ENCODE assay signal across 1 cellular context in the genomic region with DNA sequence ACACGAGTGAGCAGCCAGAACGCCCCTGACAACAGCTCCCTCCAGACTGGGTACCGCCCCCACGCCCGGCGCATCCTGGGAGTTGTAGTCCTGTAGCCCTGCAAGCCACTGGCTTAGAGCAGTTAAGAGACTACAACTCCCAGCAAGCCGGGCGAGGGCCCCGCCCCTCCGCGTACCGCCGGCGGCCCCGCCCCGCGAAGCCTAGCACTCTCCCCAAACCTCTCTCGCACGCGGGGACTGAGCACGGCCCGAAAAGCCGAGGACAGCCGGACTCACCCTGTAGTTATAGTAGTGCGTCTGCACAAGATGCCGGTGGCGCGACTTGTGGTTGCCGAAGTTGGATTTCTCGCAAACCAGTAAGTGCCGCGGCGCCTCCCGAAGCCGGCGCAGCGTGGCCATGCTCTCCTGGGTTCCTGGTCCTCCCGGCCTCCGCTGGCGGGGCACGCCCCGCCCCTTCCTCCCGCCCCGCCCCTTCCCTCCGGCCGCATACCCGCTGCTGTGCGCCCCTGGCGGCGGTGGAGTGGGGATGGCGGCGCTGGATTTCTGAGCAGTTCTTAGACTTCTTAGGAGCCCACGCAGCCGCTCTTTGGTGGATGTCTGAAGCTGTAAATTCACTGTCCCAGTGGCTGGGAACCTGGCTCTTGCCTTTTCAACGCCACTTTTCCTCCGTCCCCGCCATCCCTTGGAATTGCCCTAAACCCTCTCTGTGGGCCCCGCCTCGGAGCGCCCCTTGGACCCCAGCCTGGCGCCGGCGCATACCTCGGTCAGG.
TF ChIP-seq lines count a peak whose summit lies in the region.

A gene with protein sequence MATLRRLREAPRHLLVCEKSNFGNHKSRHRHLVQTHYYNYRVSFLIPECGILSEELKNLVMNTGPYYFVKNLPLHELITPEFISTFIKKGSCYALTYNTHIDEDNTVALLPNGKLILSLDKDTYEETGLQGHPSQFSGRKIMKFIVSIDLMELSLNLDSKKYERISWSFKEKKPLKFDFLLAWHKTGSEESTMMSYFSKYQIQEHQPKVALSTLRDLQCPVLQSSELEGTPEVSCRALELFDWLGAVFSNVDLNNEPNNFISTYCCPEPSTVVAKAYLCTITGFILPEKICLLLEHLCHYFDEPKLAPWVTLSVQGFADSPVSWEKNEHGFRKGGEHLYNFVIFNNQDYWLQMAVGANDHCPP (minus strand): TSS at position 434 of the 769 bp plus-strand sequence. CDS start 35 bp downstream, at position 399.

TF ChIP-seq in GM12878, 131 proteins besides CTCF, POLR2A, EP300 and RAD21 (continued from another document and continues in another):
- TF ChIP-seq, protein P1, sequence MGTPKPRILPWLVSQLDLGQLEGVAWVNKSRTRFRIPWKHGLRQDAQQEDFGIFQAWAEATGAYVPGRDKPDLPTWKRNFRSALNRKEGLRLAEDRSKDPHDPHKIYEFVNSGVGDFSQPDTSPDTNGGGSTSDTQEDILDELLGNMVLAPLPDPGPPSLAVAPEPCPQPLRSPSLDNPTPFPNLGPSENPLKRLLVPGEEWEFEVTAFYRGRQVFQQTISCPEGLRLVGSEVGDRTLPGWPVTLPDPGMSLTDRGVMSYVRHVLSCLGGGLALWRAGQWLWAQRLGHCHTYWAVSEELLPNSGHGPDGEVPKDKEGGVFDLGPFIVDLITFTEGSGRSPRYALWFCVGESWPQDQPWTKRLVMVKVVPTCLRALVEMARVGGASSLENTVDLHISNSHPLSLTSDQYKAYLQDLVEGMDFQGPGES (IDR thresholded peaks at IDR 0.05): no peak
- no peak for TF ChIP-seq CBX3 (IDR thresholded peaks at IDR 0.05; ENCODE audit: borderline replicate concordance, low read depth)
- TF ChIP-seq HDGF (IDR thresholded peaks at IDR 0.05): no peak
- no peak; the same call in 1 of the 2 replicates for TF ChIP-seq EED (IDR thresholded peaks at IDR 0.05; ENCODE audit: low read depth)
- peak; percentile 61; the same call in 1 of the 2 replicates for TF ChIP-seq SMAD5 (IDR thresholded peaks at IDR 0.05; ENCODE audit: low read depth)
- no peak for TF ChIP-seq HDAC6 (IDR thresholded peaks at IDR 0.05; ENCODE audit: unreplicated experiment)
- no peak for TF ChIP-seq PAX5 (IDR thresholded peaks at IDR 0.05; ENCODE audit: borderline replicate concordance, low read depth, low read length)
- TF ChIP-seq MYC (IDR thresholded peaks at IDR 0.05; ENCODE audit: insufficient read depth, insufficient read length, insufficient replicate concordance, low read length, severe bottlenecking): peak; percentile 71
- TF ChIP-seq, protein P2, sequence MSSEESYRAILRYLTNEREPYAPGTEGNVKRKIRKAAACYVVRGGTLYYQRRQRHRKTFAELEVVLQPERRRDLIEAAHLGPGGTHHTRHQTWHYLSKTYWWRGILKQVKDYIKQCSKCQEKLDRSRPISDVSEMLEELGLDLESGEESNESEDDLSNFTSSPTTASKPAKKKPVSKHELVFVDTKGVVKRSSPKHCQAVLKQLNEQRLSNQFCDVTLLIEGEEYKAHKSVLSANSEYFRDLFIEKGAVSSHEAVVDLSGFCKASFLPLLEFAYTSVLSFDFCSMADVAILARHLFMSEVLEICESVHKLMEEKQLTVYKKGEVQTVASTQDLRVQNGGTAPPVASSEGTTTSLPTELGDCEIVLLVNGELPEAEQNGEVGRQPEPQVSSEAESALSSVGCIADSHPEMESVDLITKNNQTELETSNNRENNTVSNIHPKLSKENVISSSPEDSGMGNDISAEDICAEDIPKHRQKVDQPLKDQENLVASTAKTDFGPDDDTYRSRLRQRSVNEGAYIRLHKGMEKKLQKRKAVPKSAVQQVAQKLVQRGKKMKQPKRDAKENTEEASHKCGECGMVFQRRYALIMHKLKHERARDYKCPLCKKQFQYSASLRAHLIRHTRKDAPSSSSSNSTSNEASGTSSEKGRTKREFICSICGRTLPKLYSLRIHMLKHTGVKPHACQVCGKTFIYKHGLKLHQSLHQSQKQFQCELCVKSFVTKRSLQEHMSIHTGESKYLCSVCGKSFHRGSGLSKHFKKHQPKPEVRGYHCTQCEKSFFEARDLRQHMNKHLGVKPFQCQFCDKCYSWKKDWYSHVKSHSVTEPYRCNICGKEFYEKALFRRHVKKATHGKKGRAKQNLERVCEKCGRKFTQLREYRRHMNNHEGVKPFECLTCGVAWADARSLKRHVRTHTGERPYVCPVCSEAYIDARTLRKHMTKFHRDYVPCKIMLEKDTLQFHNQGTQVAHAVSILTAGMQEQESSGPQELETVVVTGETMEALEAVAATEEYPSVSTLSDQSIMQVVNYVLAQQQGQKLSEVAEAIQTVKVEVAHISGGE (CRISPR knock-in tag; IDR thresholded peaks at IDR 0.05): no peak
- no peak for TF ChIP-seq ESRRA (IDR thresholded peaks at IDR 0.05; ENCODE audit: low read length)
- TF ChIP-seq, protein P3, sequence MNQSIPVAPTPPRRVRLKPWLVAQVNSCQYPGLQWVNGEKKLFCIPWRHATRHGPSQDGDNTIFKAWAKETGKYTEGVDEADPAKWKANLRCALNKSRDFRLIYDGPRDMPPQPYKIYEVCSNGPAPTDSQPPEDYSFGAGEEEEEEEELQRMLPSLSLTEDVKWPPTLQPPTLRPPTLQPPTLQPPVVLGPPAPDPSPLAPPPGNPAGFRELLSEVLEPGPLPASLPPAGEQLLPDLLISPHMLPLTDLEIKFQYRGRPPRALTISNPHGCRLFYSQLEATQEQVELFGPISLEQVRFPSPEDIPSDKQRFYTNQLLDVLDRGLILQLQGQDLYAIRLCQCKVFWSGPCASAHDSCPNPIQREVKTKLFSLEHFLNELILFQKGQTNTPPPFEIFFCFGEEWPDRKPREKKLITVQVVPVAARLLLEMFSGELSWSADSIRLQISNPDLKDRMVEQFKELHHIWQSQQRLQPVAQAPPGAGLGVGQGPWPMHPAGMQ (IDR thresholded peaks at IDR 0.05; ENCODE audit: borderline replicate concordance): no peak
- no peak for TF ChIP-seq YBX1 (IDR thresholded peaks at IDR 0.05)
- no peak for TF ChIP-seq JUNB (IDR thresholded peaks at IDR 0.05)
- TF ChIP-seq TARDBP (IDR thresholded peaks at IDR 0.05; ENCODE audit: borderline replicate concordance): peak; percentile 93
- no peak for TF ChIP-seq CBX5 (IDR thresholded peaks at IDR 0.05; ENCODE audit: low read depth)
- no peak for TF ChIP-seq RFX5 (IDR thresholded peaks at IDR 0.05; ENCODE audit: low read depth, low read length)
- TF ChIP-seq MTA2 (IDR thresholded peaks at IDR 0.05; ENCODE audit: low read depth): no peak
- TF ChIP-seq, protein P4, sequence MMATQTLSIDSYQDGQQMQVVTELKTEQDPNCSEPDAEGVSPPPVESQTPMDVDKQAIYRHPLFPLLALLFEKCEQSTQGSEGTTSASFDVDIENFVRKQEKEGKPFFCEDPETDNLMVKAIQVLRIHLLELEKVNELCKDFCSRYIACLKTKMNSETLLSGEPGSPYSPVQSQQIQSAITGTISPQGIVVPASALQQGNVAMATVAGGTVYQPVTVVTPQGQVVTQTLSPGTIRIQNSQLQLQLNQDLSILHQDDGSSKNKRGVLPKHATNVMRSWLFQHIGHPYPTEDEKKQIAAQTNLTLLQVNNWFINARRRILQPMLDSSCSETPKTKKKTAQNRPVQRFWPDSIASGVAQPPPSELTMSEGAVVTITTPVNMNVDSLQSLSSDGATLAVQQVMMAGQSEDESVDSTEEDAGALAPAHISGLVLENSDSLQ (IDR thresholded peaks at IDR 0.05): no peak
- no peak for TF ChIP-seq ATF2 (IDR thresholded peaks at IDR 0.05; ENCODE audit: low read length)
- TF ChIP-seq SUZ12 (IDR thresholded peaks at IDR 0.05; ENCODE audit: unreplicated experiment): no peak
- TF ChIP-seq TCF3 (IDR thresholded peaks at IDR 0.05; ENCODE audit: borderline replicate concordance, insufficient read depth, low read depth, low read length): no peak
- no peak for TF ChIP-seq POU2F2 (IDR thresholded peaks at IDR 0.05; ENCODE audit: borderline replicate concordance, low read depth, low read length)
- no peak for TF ChIP-seq MTA3 (IDR thresholded peaks at IDR 0.05; ENCODE audit: borderline replicate concordance, low read length)
- TF ChIP-seq CREB1 (IDR thresholded peaks at IDR 0.05; ENCODE audit: low read depth): peak; percentile 85
- no peak for TF ChIP-seq ZZZ3 (IDR thresholded peaks at IDR 0.05; ENCODE audit: control insufficient read depth, insufficient read length, low read depth)
- peak; percentile 95 for TF ChIP-seq SIX5 (IDR thresholded peaks at IDR 0.05; ENCODE audit: low read depth, low read length, severe bottlenecking)
- no peak for TF ChIP-seq SRF (IDR thresholded peaks at IDR 0.05; ENCODE audit: low read depth in 2 of 2, low read length in 2 of 2)
- TF ChIP-seq, protein P5, sequence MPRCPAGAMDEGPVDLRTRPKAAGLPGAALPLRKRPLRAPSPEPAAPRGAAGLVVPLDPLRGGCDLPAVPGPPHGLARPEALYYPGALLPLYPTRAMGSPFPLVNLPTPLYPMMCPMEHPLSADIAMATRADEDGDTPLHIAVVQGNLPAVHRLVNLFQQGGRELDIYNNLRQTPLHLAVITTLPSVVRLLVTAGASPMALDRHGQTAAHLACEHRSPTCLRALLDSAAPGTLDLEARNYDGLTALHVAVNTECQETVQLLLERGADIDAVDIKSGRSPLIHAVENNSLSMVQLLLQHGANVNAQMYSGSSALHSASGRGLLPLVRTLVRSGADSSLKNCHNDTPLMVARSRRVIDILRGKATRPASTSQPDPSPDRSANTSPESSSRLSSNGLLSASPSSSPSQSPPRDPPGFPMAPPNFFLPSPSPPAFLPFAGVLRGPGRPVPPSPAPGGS (IDR thresholded peaks at IDR 0.05; ENCODE audit: borderline replicate concordance, insufficient read depth, low read depth, low read length, poor library complexity, severe bottlenecking): no peak
- no peak for TF ChIP-seq PAX8 (IDR thresholded peaks at IDR 0.05)
- TF ChIP-seq MYB (IDR thresholded peaks at IDR 0.05; ENCODE audit: borderline replicate concordance, low read depth, low read length): no peak
- TF ChIP-seq, protein P6, sequence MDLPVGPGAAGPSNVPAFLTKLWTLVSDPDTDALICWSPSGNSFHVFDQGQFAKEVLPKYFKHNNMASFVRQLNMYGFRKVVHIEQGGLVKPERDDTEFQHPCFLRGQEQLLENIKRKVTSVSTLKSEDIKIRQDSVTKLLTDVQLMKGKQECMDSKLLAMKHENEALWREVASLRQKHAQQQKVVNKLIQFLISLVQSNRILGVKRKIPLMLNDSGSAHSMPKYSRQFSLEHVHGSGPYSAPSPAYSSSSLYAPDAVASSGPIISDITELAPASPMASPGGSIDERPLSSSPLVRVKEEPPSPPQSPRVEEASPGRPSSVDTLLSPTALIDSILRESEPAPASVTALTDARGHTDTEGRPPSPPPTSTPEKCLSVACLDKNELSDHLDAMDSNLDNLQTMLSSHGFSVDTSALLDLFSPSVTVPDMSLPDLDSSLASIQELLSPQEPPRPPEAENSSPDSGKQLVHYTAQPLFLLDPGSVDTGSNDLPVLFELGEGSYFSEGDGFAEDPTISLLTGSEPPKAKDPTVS (IDR thresholded peaks at IDR 0.05; ENCODE audit: low read depth, low read length): no peak
- TF ChIP-seq TCF12 (IDR thresholded peaks at IDR 0.05; ENCODE audit: low read depth, low read length): no peak
- TF ChIP-seq STAT3 (IDR thresholded peaks at IDR 0.05; ENCODE audit: low read depth, low read length): no peak
- TF ChIP-seq DPF2 (IDR thresholded peaks at IDR 0.05): no peak
- no peak for TF ChIP-seq MLLT1 (IDR thresholded peaks at IDR 0.05)
- no peak for TF ChIP-seq TCF7 (IDR thresholded peaks at IDR 0.05; ENCODE audit: borderline replicate concordance)
- no peak for TF ChIP-seq USF1 (IDR thresholded peaks at IDR 0.05; ENCODE audit: borderline replicate concordance, extremely low read length, insufficient read depth, low read depth, low read length)
- TF ChIP-seq, protein P7, sequence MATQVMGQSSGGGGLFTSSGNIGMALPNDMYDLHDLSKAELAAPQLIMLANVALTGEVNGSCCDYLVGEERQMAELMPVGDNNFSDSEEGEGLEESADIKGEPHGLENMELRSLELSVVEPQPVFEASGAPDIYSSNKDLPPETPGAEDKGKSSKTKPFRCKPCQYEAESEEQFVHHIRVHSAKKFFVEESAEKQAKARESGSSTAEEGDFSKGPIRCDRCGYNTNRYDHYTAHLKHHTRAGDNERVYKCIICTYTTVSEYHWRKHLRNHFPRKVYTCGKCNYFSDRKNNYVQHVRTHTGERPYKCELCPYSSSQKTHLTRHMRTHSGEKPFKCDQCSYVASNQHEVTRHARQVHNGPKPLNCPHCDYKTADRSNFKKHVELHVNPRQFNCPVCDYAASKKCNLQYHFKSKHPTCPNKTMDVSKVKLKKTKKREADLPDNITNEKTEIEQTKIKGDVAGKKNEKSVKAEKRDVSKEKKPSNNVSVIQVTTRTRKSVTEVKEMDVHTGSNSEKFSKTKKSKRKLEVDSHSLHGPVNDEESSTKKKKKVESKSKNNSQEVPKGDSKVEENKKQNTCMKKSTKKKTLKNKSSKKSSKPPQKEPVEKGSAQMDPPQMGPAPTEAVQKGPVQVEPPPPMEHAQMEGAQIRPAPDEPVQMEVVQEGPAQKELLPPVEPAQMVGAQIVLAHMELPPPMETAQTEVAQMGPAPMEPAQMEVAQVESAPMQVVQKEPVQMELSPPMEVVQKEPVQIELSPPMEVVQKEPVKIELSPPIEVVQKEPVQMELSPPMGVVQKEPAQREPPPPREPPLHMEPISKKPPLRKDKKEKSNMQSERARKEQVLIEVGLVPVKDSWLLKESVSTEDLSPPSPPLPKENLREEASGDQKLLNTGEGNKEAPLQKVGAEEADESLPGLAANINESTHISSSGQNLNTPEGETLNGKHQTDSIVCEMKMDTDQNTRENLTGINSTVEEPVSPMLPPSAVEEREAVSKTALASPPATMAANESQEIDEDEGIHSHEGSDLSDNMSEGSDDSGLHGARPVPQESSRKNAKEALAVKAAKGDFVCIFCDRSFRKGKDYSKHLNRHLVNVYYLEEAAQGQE (IDR thresholded peaks at IDR 0.05; ENCODE audit: low read depth, low read length): no peak
- TF ChIP-seq BACH1 (IDR thresholded peaks at IDR 0.05; ENCODE audit: borderline replicate concordance): no peak
